ENCODE assay signal across 21 cellular contexts in the genomic region with DNA sequence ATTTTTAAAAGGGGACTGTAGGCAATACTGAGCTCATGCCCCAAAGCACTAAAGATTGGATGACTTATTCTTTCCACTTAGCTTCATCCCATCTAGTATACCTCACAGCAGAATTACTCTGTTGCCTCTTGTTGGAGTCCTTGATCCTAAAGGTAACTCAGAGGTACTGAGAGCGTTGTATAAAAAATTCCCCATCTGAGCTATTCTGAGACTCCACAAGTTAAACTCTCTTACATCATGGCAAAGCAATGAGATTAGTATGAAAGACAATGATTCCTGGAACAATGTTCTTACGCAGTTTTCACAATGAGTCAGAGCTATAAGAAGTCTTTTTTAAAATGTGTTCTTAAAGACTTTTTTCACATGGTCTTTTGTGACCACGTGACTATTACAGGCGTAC.
DNase-seq lines count a peak whose midpoint lies in the region; ATAC-seq and TF ChIP-seq lines count a peak whose summit lies in the region.
"Had no signal": no experiment of that assay in that cellular context is flagged by ENCODE, and none has a peak within 500 bp of the region (broad histone marks: within the 10 kb centered on the region; RNA-seq: fewer than 3 reads in every experiment).

No MANE protein-coding gene starts in this region.

- H3K27me3 ChIP-seq in trophoblast cell (ENCODE audit: insufficient read depth, low read length): no peaks in the 10 kb centered on the region
- H3K27me3 ChIP-seq in esophagus squamous epithelium: no peaks in the 10 kb centered on the region

- no peak overlapping the region for H3K4me3 Mint-ChIP-seq in activated CD4-positive, alpha-beta T cell treated with anti-CD3 and anti-CD28 coated beads for 36 hours
- H3K4me3 Mint-ChIP-seq in T-helper 17 cell: no peak overlapping the region
- H3K4me3 Mint-ChIP-seq: CD4-positive, alpha-beta memory T cell had no signal

- H3K36me3 ChIP-seq in trophoblast cell (ENCODE audit: control insufficient read depth in 1 of 2, insufficient read depth in 2 of 2, low read length in 2 of 2) (no peaks in the 10 kb centered on the region), esophagus squamous epithelium (no peaks in the 10 kb centered on the region)
- H3K36me3 ChIP-seq: HAP-1 had no signal

- H3K9ac ChIP-seq in trophoblast cell (ENCODE audit: low read length): no peak overlapping the region

- no peaks in the 10 kb centered on the region for H3K27me3 Mint-ChIP-seq in activated CD4-positive, alpha-beta T cell treated with anti-CD3 and anti-CD28 coated beads for 36 hours
- no peaks in the 10 kb centered on the region for H3K27me3 Mint-ChIP-seq in T-helper 17 cell
- H3K27me3 Mint-ChIP-seq: CD4-positive, alpha-beta memory T cell had no signal

- no peak overlapping the region for H4K12ac ChIP-seq in trophoblast cell (ENCODE audit: low read depth, low read length)

- H3K9me3 Mint-ChIP-seq in activated CD4-positive, alpha-beta T cell treated with anti-CD3 and anti-CD28 coated beads for 36 hours (ENCODE audit: low read depth): peaks cover 2% of the 10 kb centered on the region

- no peak overlapping the region for H2BK12ac ChIP-seq in trophoblast cell (ENCODE audit: low read length)

- no peaks in the 10 kb centered on the region for H3K79me1 ChIP-seq in trophoblast cell (ENCODE audit: low read length)

- no peak overlapping the region for H3K4ac ChIP-seq in trophoblast cell (ENCODE audit: low read depth, low read length)

- no peak overlapping the region for H4K8ac ChIP-seq in trophoblast cell (ENCODE audit: low read depth, low read length)

- no peak overlapping the region for H3K4me2 ChIP-seq in trophoblast cell (ENCODE audit: low read length)

- WGBS in trophoblast cell (ENCODE audit: extremely low coverage, insufficient coverage, insufficient read length): no CpG with 5 or more reads among the region's 4 CpGs
- WGBS in esophagus squamous epithelium, 2 donors: 68 to 83% methylated on average over 4 of the region's 4 CpGs

- no peak overlapping the region for H3K18ac ChIP-seq in trophoblast cell (ENCODE audit: low read length)

- no peaks in the 10 kb centered on the region for H3K36me3 Mint-ChIP-seq in activated CD4-positive, alpha-beta T cell treated with anti-CD3 and anti-CD28 coated beads for 36 hours (ENCODE audit: low read depth)
- H3K36me3 Mint-ChIP-seq in T-helper 17 cell (ENCODE audit: low read depth): no peaks in the 10 kb centered on the region
- H3K36me3 Mint-ChIP-seq: CD4-positive, alpha-beta memory T cell had no signal

- no peak for TF ChIP-seq POLR2A in esophagus squamous epithelium (IDR thresholded peaks at IDR 0.05)

- no peak overlapping the region for H3K14ac ChIP-seq in trophoblast cell (ENCODE audit: low read length)

- H3K23ac ChIP-seq in trophoblast cell (ENCODE audit: low read length): no peak overlapping the region

- in situ Hi-C loops in astrocyte of the spinal cord (cut with HindIII; ENCODE audit: low sequenced_read_pairs): no loop called here

- H3K79me2 ChIP-seq in trophoblast cell (ENCODE audit: control insufficient read depth, insufficient read depth, low read length, poor library complexity): no peaks in the 10 kb centered on the region

- no peaks in the 10 kb centered on the region for H3K4me1 Mint-ChIP-seq in activated CD4-positive, alpha-beta T cell treated with anti-CD3 and anti-CD28 coated beads for 36 hours
- H3K4me1 Mint-ChIP-seq in T-helper 17 cell: no peaks in the 10 kb centered on the region
- H3K4me1 Mint-ChIP-seq: CD4-positive, alpha-beta memory T cell had no signal

- DNase-seq in activated CD4-positive, alpha-beta T cell treated with anti-CD3 and anti-CD28 coated beads for 36 hours: no peak
- no peak for DNase-seq in activated CD4-positive, alpha-beta T cell treated with anti-CD3 and anti-CD28 coated beads, Interleukin-2, amount 50 U/mL, for 4 hours
- DNase-seq in astrocyte of the spinal cord (ENCODE audit: low read depth, low spot score): peak; percentile 45
- peak; percentile 1 to 63 for DNase-seq in trophoblast cell
- DNase-seq in esophagus squamous epithelium (lab: John Stamatoyannopoulos, UW): no peak
- no peak for DNase-seq in T-helper 17 cell
- DNase-seq: 8988T; Calu3; CD4-positive, alpha-beta memory T cell; DMS53; MV-4-11; NCI-H1417 treated with DMSO at 0.1 percent for 48 hours; NCI-H1930; NCI-H2171; NCI-H446; NCI-H748 treated with DMSO at 0.1 percent for 48 hours; RPMI8226; SIG-M5 had no signal

- no peak overlapping the region for H2AK5ac ChIP-seq in trophoblast cell (ENCODE audit: low read length)

- CTCF ChIA-PET in activated CD4-positive, alpha-beta T cell treated with anti-CD3 and anti-CD28 coated beads for 36 hours (lab: Charles Lee): no interaction called here

- no peak overlapping the region for H2AFZ ChIP-seq in trophoblast cell (ENCODE audit: insufficient read depth, low read length, poor library complexity)

- no peak overlapping the region for H2BK5ac ChIP-seq in trophoblast cell (ENCODE audit: low read depth, low read length, poor library complexity)

- H4K91ac ChIP-seq in trophoblast cell (ENCODE audit: low read depth, low read length): no peak overlapping the region

- H2BK120ac ChIP-seq in trophoblast cell (ENCODE audit: insufficient read depth, low read length, poor library complexity): no peak overlapping the region

- intact Hi-C loops in activated CD4-positive, alpha-beta T cell treated with anti-CD3 and anti-CD28 coated beads for 36 hours (cut with DNase I, micrococcal nuclease): no loop called here
- intact Hi-C loops in esophagus squamous epithelium (cut with DNase I): no loop called here

- H3K4me3 ChIP-seq in astrocyte of the spinal cord (ENCODE audit: low read depth, low read length) (no peak overlapping the region), trophoblast cell (ENCODE audit: low read depth, low read length) (no peak overlapping the region), esophagus squamous epithelium (no peak overlapping the region)
- H3K4me3 ChIP-seq: HAP-1 had no signal

- POLR2A ChIA-PET in activated CD4-positive, alpha-beta T cell treated with anti-CD3 and anti-CD28 coated beads for 36 hours (lab: Charles Lee): no interaction called here

- TF ChIP-seq CTCF in astrocyte of the spinal cord (IDR thresholded peaks at IDR 0.05; ENCODE audit: low read depth, low read length) (no peak), esophagus squamous epithelium (IDR thresholded peaks at IDR 0.05) (no peak)

- peak; percentile 70 for ATAC-seq in activated CD4-positive, alpha-beta T cell treated with anti-CD3 and anti-CD28 coated beads for 36 hours
- ATAC-seq in HG03457 (IDR thresholded peaks at IDR 0.05; ENCODE audit: unreplicated experiment) (no peak), GM21528 (IDR thresholded peaks at IDR 0.05; ENCODE audit: low FRiP score, unreplicated experiment) (no peak), T-helper 17 cell (no peak)

- H3K4me1 ChIP-seq in trophoblast cell (ENCODE audit: control insufficient read depth in 1 of 2, insufficient read depth in 2 of 2, low read length in 2 of 2): no peaks in the 10 kb centered on the region
- no peaks in the 10 kb centered on the region for H3K4me1 ChIP-seq in esophagus squamous epithelium
- H3K4me1 ChIP-seq: HAP-1 had no signal

- no peak overlapping the region for H3K27ac Mint-ChIP-seq in activated CD4-positive, alpha-beta T cell treated with anti-CD3 and anti-CD28 coated beads for 36 hours
- no peak overlapping the region for H3K27ac Mint-ChIP-seq in T-helper 17 cell
- H3K27ac Mint-ChIP-seq: CD4-positive, alpha-beta memory T cell had no signal

- H3K27ac ChIP-seq in trophoblast cell (ENCODE audit: low read depth, low read length): no peak overlapping the region
- H3K27ac ChIP-seq in esophagus squamous epithelium: no peak overlapping the region

- H3K9me3 ChIP-seq in trophoblast cell (ENCODE audit: insufficient read depth, low read depth, low read length) (no peaks in the 10 kb centered on the region), esophagus squamous epithelium (no peaks in the 10 kb centered on the region), T-helper 17 cell (ENCODE audit: control insufficient read depth, low read length, poor library complexity, severe bottlenecking) (no peaks in the 10 kb centered on the region)
- H3K9me3 ChIP-seq: HAP-1 had no signal

Comparison
In these comparisons a context has a peak if more than half of its experiments do, and no peak if none do; other contexts are left out.
1. DNase-seq: peak in astrocyte of the spinal cord (single experiment) and trophoblast cell (2 of 2); none in activated CD4-positive, alpha-beta T cell treated with anti-CD3 and anti-CD28 coated beads for 36 hours (single experiment), activated CD4-positive, alpha-beta T cell treated with anti-CD3 and anti-CD28 coated beads, Interleukin-2, amount 50 U/mL, for 4 hours (0 of 2), esophagus squamous epithelium (single experiment) and T-helper 17 cell (0 of 3).